21 cellular contexts compared by ENCODE assay signal in the genomic region with DNA sequence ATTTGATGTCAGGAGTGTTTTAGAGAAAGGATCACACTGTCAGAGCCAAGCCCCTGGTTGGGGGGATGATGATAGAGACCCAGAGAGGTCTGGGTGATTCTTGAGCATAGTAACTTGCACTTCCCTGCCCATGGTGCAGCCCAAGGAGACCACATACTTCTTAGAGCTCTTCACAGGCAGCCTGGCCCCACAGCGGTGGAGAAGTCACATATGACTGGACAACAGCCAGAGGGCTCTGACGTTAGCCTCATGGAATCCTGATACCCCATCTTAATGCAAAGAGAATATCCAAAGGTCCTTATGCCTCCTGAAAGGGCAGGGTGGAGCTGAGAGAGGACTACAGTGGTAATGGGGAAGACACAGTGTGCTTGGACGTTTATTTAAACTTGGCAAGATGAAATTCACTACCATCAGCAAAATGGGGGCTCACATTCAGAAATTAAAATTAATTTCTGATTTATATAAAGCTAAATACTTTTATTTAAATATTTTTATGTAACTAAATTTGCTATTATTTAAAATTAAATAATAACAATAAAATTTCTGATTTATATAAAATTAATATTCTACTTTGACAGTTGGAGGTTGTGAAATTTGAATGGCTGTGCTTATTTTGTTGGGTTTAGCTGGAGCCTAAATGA.
A peak's percentile ranks its signal among the peaks of the same experiment; 100 is the strongest.
DNase-seq lines count a peak whose midpoint lies in the region; ATAC-seq and TF ChIP-seq lines count a peak whose summit lies in the region.
"Had no signal": no experiment of that assay in that cellular context is flagged by ENCODE, and none has a peak within 500 bp of the region (broad histone marks: within the 10 kb centered on the region; RNA-seq: fewer than 3 reads in every experiment).

No MANE protein-coding gene starts in this region.

- peaks cover 13 to 31% of the 10 kb centered on the region in 2 donors for H3K36me3 Mint-ChIP-seq in stimulated activated naive B cell treated with anti-CD40 and anti-IgM and Interleukin-4, amounts not matched to agents 10 μg/mL and 1 μg/mL and 100 μg/mL, for 72 hours
- H3K36me3 Mint-ChIP-seq: natural killer cell treated with Interleukin-12 subunit alpha and Interleukin-12 subunit beta and Interleukin-15 and Interleukin-18, amount 100 ng/mL, for 72 hours had no signal

- no peak for ATAC-seq in left lobe of liver
- ATAC-seq in stimulated activated naive B cell treated with anti-CD40 and anti-IgM and Interleukin-4, amounts not matched to agents 10 μg/mL and 1 μg/mL and 100 μg/mL, for 72 hours (replicated peaks): no peak
- ATAC-seq: CD8-positive, alpha-beta T cell; HCT116; natural killer cell treated with Interleukin-12 subunit alpha and Interleukin-12 subunit beta and Interleukin-15 and Interleukin-18, amount 100 ng/mL, for 72 hours had no signal

- peaks cover 0 to 10% of the 10 kb centered on the region in 2 donors for H3K4me1 Mint-ChIP-seq in stimulated activated naive B cell treated with anti-CD40 and anti-IgM and Interleukin-4, amounts not matched to agents 10 μg/mL and 1 μg/mL and 100 μg/mL, for 72 hours

- DNase-seq in EH (ENCODE audit: low read depth) (peak; percentile 75), M059J (ENCODE audit: low read depth) (peak; percentile 57), epithelial cell of esophagus (ENCODE audit: low read depth) (peak; percentile 47), kidney tubule cell (ENCODE audit: low spot score) (peak; percentile 23), left lobe of liver (ENCODE audit: low spot score) (no peak), GM10266 (ENCODE audit: extremely low spot score) (no peak)
- DNase-seq in stimulated activated CD4-positive, alpha-beta T cell treated with anti-CD3 and anti-CD28 coated beads, Interleukin-4, amount 100 ng/mL, for 4 hours: no peak
- no peak for DNase-seq in stimulated activated naive B cell treated with anti-CD40 and anti-IgM and Interleukin-4, amounts not matched to agents 10 μg/mL and 1 μg/mL and 100 μg/mL, for 72 hours
- DNase-seq: activated CD8-positive, alpha-beta memory T cell treated with anti-CD3 and anti-CD28 coated beads, Interleukin-2, amount 50 U/mL, for 48 hours; CD8-positive, alpha-beta T cell; DMS153; midbrain; NCI-H2171; NCI-H774; Right ventricle myocardium superior; stimulated activated CD4-positive, alpha-beta T cell treated with anti-CD3 and anti-CD28 coated beads, Interleukin-1b, Interleukin-23, amount 100 ng/mL, for 48 hours; stimulated activated naive CD4-positive, alpha-beta T cell treated with Interleukin-2 at 50 U/mL for 16 hours; T-helper 1 cell had no signal

- H3K4me3 Mint-ChIP-seq in stimulated activated naive B cell treated with anti-CD40 and anti-IgM and Interleukin-4, amounts not matched to agents 10 μg/mL and 1 μg/mL and 100 μg/mL, for 72 hours: no peak overlapping the region
- H3K4me3 Mint-ChIP-seq: CD8-positive, alpha-beta T cell; dendritic cell treated with granulocyte-macrophage colony-stimulating factor and Interleukin-4, amounts not matched to agents 40 ng/mL and 50 ng/mL, for 4 days; natural killer cell treated with Interleukin-12 subunit alpha and Interleukin-12 subunit beta and Interleukin-15 and Interleukin-18, amount 100 ng/mL, for 72 hours had no signal

- H3K4me3 ChIP-seq in epithelial cell of esophagus (ENCODE audit: low read length): no peak overlapping the region

- H3K27ac Mint-ChIP-seq in stimulated activated naive B cell treated with anti-CD40 and anti-IgM and Interleukin-4, amounts not matched to agents 10 μg/mL and 1 μg/mL and 100 μg/mL, for 72 hours: no peak overlapping the region
- H3K27ac Mint-ChIP-seq: CD8-positive, alpha-beta T cell; dendritic cell treated with granulocyte-macrophage colony-stimulating factor and Interleukin-4, amounts not matched to agents 40 ng/mL and 50 ng/mL, for 4 days; natural killer cell treated with Interleukin-12 subunit alpha and Interleukin-12 subunit beta and Interleukin-15 and Interleukin-18, amount 100 ng/mL, for 72 hours had no signal

- no peaks in the 10 kb centered on the region for H3K27me3 Mint-ChIP-seq in stimulated activated naive B cell treated with anti-CD40 and anti-IgM and Interleukin-4, amounts not matched to agents 10 μg/mL and 1 μg/mL and 100 μg/mL, for 72 hours
- H3K27me3 Mint-ChIP-seq: dendritic cell treated with granulocyte-macrophage colony-stimulating factor and Interleukin-4, amounts not matched to agents 40 ng/mL and 50 ng/mL, for 4 days; natural killer cell treated with Interleukin-12 subunit alpha and Interleukin-12 subunit beta and Interleukin-15 and Interleukin-18, amount 100 ng/mL, for 72 hours had no signal

- H3K9me3 Mint-ChIP-seq in stimulated activated naive B cell treated with anti-CD40 and anti-IgM and Interleukin-4, amounts not matched to agents 10 μg/mL and 1 μg/mL and 100 μg/mL, for 72 hours: no peaks in the 10 kb centered on the region
- H3K9me3 Mint-ChIP-seq: CD8-positive, alpha-beta T cell; dendritic cell treated with granulocyte-macrophage colony-stimulating factor and Interleukin-4, amounts not matched to agents 40 ng/mL and 50 ng/mL, for 4 days; natural killer cell treated with Interleukin-12 subunit alpha and Interleukin-12 subunit beta and Interleukin-15 and Interleukin-18, amount 100 ng/mL, for 72 hours had no signal

- TF ChIP-seq CTCF in epithelial cell of esophagus (IDR thresholded peaks at IDR 0.05; ENCODE audit: insufficient read depth, low read depth, low read length, missing control alignments) (no peak), GM10266 (IDR thresholded peaks at IDR 0.05; ENCODE audit: control insufficient read depth, insufficient read depth, low read depth, missing control alignments) (no peak)

Comparison
In these comparisons a context has a peak if more than half of its experiments do, and no peak if none do; other contexts are left out.
1. DNase-seq: peak in EH (single experiment), M059J (single experiment), epithelial cell of esophagus (single experiment) and kidney tubule cell (single experiment); none in left lobe of liver (single experiment), stimulated activated CD4-positive, alpha-beta T cell treated with anti-CD3 and anti-CD28 coated beads, Interleukin-4, amount 100 ng/mL, for 4 hours (0 of 2), stimulated activated naive B cell treated with anti-CD40 and anti-IgM and Interleukin-4, amounts not matched to agents 10 μg/mL and 1 μg/mL and 100 μg/mL, for 72 hours (single experiment) and GM10266 (single experiment).